In genomic region chr1:56113679-56114078, GRCh38 we compare ENCODE assay signal across 26 cellular contexts.
DNase-seq lines count a peak whose midpoint lies in the region; ATAC-seq and TF ChIP-seq lines count a peak whose summit lies in the region.
"Had no signal": no experiment of that assay in that cellular context is flagged by ENCODE, and none has a peak within 500 bp of the region (broad histone marks: within the 10 kb centered on the region; RNA-seq: fewer than 3 reads in every experiment).

No MANE protein-coding gene starts in this region.

- H3K9me3 Mint-ChIP-seq in osteocyte (ENCODE audit: unreplicated experiment): peaks cover 19% of the 10 kb centered on the region

- in situ Hi-C loops in gastrocnemius medialis (cut with MboI; ENCODE audit: low sequenced_read_pairs in 4 of 4): no loop called here

- H3K27me3 ChIP-seq in left ventricle myocardium inferior (ENCODE audit: low read depth): no peaks in the 10 kb centered on the region
- H3K27me3 ChIP-seq in adipocyte (replicated peaks; ENCODE audit: control insufficient read depth, insufficient read depth, low read length): no peaks in the 10 kb centered on the region
- H3K27me3 ChIP-seq in gastrocnemius medialis: no peaks in the 10 kb centered on the region
- H3K27me3 ChIP-seq: BE2C, BLaER1 had no signal

- peak overlapping the region; percentile 19 for H3K27ac Mint-ChIP-seq in osteocyte (ENCODE audit: unreplicated experiment)
- H3K27ac Mint-ChIP-seq: CD14-positive monocyte; CD4-positive, alpha-beta memory T cell; CD4-positive, CD25-positive, alpha-beta regulatory T cell; CD8-positive, alpha-beta memory T cell had no signal

- H3K4me1 Mint-ChIP-seq in osteocyte (ENCODE audit: unreplicated experiment): peaks cover 9% of the 10 kb centered on the region
- H3K4me1 Mint-ChIP-seq: CD14-positive monocyte; CD4-positive, alpha-beta memory T cell; CD4-positive, CD25-positive, alpha-beta regulatory T cell; CD8-positive, alpha-beta memory T cell had no signal

- no peak for TF ChIP-seq CTCF in left ventricle myocardium inferior (IDR thresholded peaks at IDR 0.05; ENCODE audit: borderline replicate concordance)
- TF ChIP-seq CTCF in osteocyte (IDR thresholded peaks at IDR 0.05): no peak
- TF ChIP-seq CTCF in gastrocnemius medialis (IDR thresholded peaks at IDR 0.05 in 4 of 5, conservative IDR thresholded peaks at IDR 0.05 in 1 of 5): no peak
- TF ChIP-seq CTCF in RWPE1 (conservative IDR thresholded peaks at IDR 0.05; ENCODE audit: low read depth): no peak

- CTCF ChIA-PET in RWPE1 (lab: Yijun Ruan, JAX): interaction anchor here (0.6 to 0.7 kb wide), 2 partner anchors 204 to 363 kb away, joined by 3 read pairs; no protein-coding TSS in a partner anchor

- H3K27ac ChIP-seq in left ventricle myocardium inferior (replicated peaks) (no peak overlapping the region), gastrocnemius medialis (peak overlapping the region in 2 of 4 donors; percentile 11 to 46), RWPE1 (no peak overlapping the region)
- H3K27ac ChIP-seq: BLaER1 had no signal

- H3K9ac ChIP-seq in adipocyte (ENCODE audit: low read length): peak overlapping the region; percentile 36
- H3K9ac ChIP-seq: BLaER1 had no signal

- H3K4me1 ChIP-seq in left ventricle myocardium inferior (peaks cover 5% of the 10 kb centered on the region), adipocyte (ENCODE audit: control insufficient read depth, insufficient read depth, low read length) (peaks cover 17% of the 10 kb centered on the region), gastrocnemius medialis (no peaks in the 10 kb centered on the region)
- H3K4me1 ChIP-seq: BE2C, BLaER1 had no signal

- ATAC-seq in Right ventricle myocardium superior (ENCODE audit: poor library complexity) (peak; percentile 84), gastrocnemius medialis (peak; percentile 41 to 58)
- ATAC-seq: GM12878 had no signal

- H3K27me3 Mint-ChIP-seq in osteocyte (ENCODE audit: unreplicated experiment): no peaks in the 10 kb centered on the region
- H3K27me3 Mint-ChIP-seq: CD4-positive, CD25-positive, alpha-beta regulatory T cell had no signal

- intact Hi-C loops in Right ventricle myocardium superior (cut with DNase I): no loop called here
- intact Hi-C loops in left ventricle myocardium inferior (cut with micrococcal nuclease): no loop called here
- intact Hi-C loops in gastrocnemius medialis (cut with DNase I; ENCODE audit: low total_unique reads): no loop called here

- H3K4me3 ChIP-seq in left ventricle myocardium inferior (no peak overlapping the region), adipocyte (ENCODE audit: low read length) (peak overlapping the region; percentile 2), gastrocnemius medialis (no peak overlapping the region)
- H3K4me3 ChIP-seq: BLaER1, GM12878 had no signal

- H3K4me3 Mint-ChIP-seq in osteocyte (ENCODE audit: unreplicated experiment): no peak overlapping the region
- H3K4me3 Mint-ChIP-seq: CD14-positive monocyte; CD4-positive, alpha-beta memory T cell; CD4-positive, CD25-positive, alpha-beta regulatory T cell; CD8-positive, alpha-beta memory T cell had no signal

- peaks cover 7% of the 10 kb centered on the region for H3K36me3 Mint-ChIP-seq in osteocyte (ENCODE audit: unreplicated experiment)
- H3K36me3 Mint-ChIP-seq: CD14-positive monocyte; CD4-positive, alpha-beta memory T cell; CD4-positive, CD25-positive, alpha-beta regulatory T cell; CD8-positive, alpha-beta memory T cell had no signal

- H3K9me3 ChIP-seq in left ventricle myocardium inferior (replicated peaks) (peaks cover 29% of the 10 kb centered on the region), adipocyte (ENCODE audit: control insufficient read depth, low read length) (peaks cover 13% of the 10 kb centered on the region), gastrocnemius medialis (no peaks in the 10 kb centered on the region)
- H3K9me3 ChIP-seq: BE2C had no signal

- DNase-seq in Right ventricle myocardium superior (no peak), left ventricle myocardium inferior (no peak), adipocyte (ENCODE audit: low read depth) (no peak), osteocyte (ENCODE audit: extremely low spot score, unreplicated experiment) (no peak), gastrocnemius medialis (peak; percentile 7 to 28), SW480 (ENCODE audit: low spot score) (no peak), RWPE1 (ENCODE audit: low spot score) (no peak), LoVo (ENCODE audit: low spot score) (no peak)
- DNase-seq: 8988T; ACHN; BE2C; C1 segment of cervical spinal cord; CD4-positive, alpha-beta memory T cell; CD4-positive, CD25-positive, alpha-beta regulatory T cell; CD8-positive, alpha-beta memory T cell; COR-L47; DMS 273 treated with DMSO at 0.1 percent for 48 hours; DMS153; DMS53; DMS79; DND-41; EL; GDM1 had no signal

- POLR2A ChIA-PET in RWPE1 (lab: Yijun Ruan, JAX; ENCODE audit: low non-redundant PET): no interaction called here

- TF ChIP-seq POLR2A in gastrocnemius medialis (IDR thresholded peaks at IDR 0.05): no peak

- H3K36me3 ChIP-seq in left ventricle myocardium inferior (no peaks in the 10 kb centered on the region), adipocyte (ENCODE audit: control insufficient read depth, insufficient read depth, low read length, severe bottlenecking) (no peaks in the 10 kb centered on the region), gastrocnemius medialis (no peaks in the 10 kb centered on the region)
- H3K36me3 ChIP-seq: BE2C, BLaER1 had no signal

Comparison
In these comparisons a context has a peak if more than half of its experiments do, and no peak if none do; other contexts are left out.
1. DNase-seq: peak in gastrocnemius medialis (2 of 2); none in Right ventricle myocardium superior (single experiment), left ventricle myocardium inferior (single experiment), adipocyte (single experiment), osteocyte (single experiment), SW480 (single experiment), RWPE1 (single experiment) and LoVo (single experiment).